Comparison of ENCODE assay signal across 2 cellular contexts in the genomic region with DNA sequence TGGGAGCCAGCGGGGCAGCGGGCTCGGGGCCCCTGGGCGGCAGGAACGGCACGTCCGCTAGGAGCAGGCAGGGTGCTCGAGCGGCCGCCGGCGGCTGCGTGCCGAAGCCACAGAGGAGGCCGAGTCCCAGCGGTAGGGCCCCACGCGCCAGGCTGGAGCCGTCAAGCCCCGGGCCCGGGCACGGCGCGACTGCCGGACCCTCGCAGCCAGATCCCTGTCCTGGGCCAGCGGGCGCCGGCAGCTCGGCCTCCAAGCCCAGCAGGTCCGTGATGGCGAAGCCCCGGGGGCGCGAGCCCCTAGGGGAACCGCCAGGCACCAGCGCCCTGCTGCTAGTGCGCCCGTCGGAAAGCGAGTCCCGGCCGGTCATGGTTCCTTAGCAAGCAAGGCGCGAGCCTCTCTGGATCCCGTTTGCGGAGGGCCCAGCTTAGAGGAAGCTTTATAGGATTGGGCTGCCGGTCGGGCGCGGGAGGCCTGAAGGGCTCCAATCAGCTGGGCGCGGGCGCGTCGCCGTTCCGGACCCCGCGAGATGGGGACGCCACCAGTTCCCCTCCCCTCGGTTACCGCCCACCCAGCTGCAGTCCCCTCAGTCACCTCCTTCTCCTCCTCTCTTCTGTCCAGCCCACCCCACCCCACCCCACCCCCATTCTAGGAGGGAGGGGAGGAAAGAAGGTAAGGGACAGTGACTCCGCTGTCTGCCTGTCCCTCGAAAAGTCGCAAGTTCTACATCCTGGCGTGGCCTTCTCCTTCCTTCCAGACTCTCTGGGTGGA.
TF ChIP-seq lines count a peak whose summit lies in the region.

TSS of gene VSX1 (minus strand) at position 412 of the 768 bp plus-strand sequence. CDS start at position 367, 45 bp downstream.

TF ChIP-seq in SK-N-SH, 30 proteins besides CTCF, POLR2A, EP300 and RAD21:
- TF ChIP-seq, protein P1, sequence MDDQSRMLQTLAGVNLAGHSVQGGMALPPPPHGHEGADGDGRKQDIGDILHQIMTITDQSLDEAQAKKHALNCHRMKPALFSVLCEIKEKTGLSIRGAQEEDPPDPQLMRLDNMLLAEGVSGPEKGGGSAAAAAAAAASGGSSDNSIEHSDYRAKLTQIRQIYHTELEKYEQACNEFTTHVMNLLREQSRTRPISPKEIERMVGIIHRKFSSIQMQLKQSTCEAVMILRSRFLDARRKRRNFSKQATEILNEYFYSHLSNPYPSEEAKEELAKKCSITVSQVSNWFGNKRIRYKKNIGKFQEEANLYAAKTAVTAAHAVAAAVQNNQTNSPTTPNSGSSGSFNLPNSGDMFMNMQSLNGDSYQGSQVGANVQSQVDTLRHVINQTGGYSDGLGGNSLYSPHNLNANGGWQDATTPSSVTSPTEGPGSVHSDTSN (IDR thresholded peaks at IDR 0.05), result no peak
- TF ChIP-seq GATA2 (CRISPR knock-in tag; IDR thresholded peaks at IDR 0.05) (no peak), YY1 (IDR thresholded peaks at IDR 0.05; ENCODE audit: low read depth) (no peak), FOSL2 (IDR thresholded peaks at IDR 0.05; ENCODE audit: borderline replicate concordance, low read depth) (no peak), SIN3A (IDR thresholded peaks at IDR 0.05; ENCODE audit: borderline replicate concordance, low read depth, low read length) (no peak), GABPA (IDR thresholded peaks at IDR 0.05; ENCODE audit: low read depth) (no peak)
- TF ChIP-seq, protein P2, sequence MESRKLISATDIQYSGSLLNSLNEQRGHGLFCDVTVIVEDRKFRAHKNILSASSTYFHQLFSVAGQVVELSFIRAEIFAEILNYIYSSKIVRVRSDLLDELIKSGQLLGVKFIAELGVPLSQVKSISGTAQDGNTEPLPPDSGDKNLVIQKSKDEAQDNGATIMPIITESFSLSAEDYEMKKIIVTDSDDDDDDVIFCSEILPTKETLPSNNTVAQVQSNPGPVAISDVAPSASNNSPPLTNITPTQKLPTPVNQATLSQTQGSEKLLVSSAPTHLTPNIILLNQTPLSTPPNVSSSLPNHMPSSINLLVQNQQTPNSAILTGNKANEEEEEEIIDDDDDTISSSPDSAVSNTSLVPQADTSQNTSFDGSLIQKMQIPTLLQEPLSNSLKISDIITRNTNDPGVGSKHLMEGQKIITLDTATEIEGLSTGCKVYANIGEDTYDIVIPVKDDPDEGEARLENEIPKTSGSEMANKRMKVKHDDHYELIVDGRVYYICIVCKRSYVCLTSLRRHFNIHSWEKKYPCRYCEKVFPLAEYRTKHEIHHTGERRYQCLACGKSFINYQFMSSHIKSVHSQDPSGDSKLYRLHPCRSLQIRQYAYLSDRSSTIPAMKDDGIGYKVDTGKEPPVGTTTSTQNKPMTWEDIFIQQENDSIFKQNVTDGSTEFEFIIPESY (IDR thresholded peaks at IDR 0.05; ENCODE audit: borderline replicate concordance, low read depth), result no peak

TF ChIP-seq in SK-N-SH treated with all-trans-retinoic acid at 6 μM for 48 hours, 23 proteins besides CTCF, POLR2A, EP300 and RAD21 (continued from another document):
- TF ChIP-seq PATZ1 (CRISPR knock-in tag; IDR thresholded peaks at IDR 0.05; ENCODE audit: borderline replicate concordance) (no peak), ZFP3 (CRISPR knock-in tag; IDR thresholded peaks at IDR 0.05) (no peak), RARB (CRISPR knock-in tag; IDR thresholded peaks at IDR 0.05) (no peak), BACH2 (CRISPR knock-in tag; IDR thresholded peaks at IDR 0.05; ENCODE audit: borderline replicate concordance) (no peak), ZNF8 (CRISPR knock-in tag; IDR thresholded peaks at IDR 0.05) (no peak), SNAI2 (CRISPR knock-in tag; IDR thresholded peaks at IDR 0.05) (no peak), ZC3H10 (CRISPR knock-in tag; IDR thresholded peaks at IDR 0.05) (no peak), TCF4 (CRISPR knock-in tag; IDR thresholded peaks at IDR 0.05; ENCODE audit: borderline replicate concordance) (no peak), TOX (CRISPR knock-in tag; IDR thresholded peaks at IDR 0.05; ENCODE audit: borderline replicate concordance) (no peak), ZNF70 (CRISPR knock-in tag; IDR thresholded peaks at IDR 0.05) (no peak)
- TF ChIP-seq, protein P3, sequence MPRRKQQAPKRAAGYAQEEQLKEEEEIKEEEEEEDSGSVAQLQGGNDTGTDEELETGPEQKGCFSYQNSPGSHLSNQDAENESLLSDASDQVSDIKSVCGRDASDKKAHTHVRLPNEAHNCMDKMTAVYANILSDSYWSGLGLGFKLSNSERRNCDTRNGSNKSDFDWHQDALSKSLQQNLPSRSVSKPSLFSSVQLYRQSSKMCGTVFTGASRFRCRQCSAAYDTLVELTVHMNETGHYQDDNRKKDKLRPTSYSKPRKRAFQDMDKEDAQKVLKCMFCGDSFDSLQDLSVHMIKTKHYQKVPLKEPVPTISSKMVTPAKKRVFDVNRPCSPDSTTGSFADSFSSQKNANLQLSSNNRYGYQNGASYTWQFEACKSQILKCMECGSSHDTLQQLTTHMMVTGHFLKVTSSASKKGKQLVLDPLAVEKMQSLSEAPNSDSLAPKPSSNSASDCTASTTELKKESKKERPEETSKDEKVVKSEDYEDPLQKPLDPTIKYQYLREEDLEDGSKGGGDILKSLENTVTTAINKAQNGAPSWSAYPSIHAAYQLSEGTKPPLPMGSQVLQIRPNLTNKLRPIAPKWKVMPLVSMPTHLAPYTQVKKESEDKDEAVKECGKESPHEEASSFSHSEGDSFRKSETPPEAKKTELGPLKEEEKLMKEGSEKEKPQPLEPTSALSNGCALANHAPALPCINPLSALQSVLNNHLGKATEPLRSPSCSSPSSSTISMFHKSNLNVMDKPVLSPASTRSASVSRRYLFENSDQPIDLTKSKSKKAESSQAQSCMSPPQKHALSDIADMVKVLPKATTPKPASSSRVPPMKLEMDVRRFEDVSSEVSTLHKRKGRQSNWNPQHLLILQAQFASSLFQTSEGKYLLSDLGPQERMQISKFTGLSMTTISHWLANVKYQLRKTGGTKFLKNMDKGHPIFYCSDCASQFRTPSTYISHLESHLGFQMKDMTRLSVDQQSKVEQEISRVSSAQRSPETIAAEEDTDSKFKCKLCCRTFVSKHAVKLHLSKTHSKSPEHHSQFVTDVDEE (CRISPR knock-in tag; IDR thresholded peaks at IDR 0.05), result no peak
TF ChIP-seq in SK-N-SH treated with all-trans-retinoic acid at 6 μM for 48 hours: peak in this region for 0.
